9 cellular contexts compared by ENCODE assay signal in genomic region chr19:53431399-53432087, GRCh38. TPM values are rescaled to one million over a fixed set of nuclear protein-coding genes. Genes with fewer than 3 reads are reported as not detected.
DNase-seq lines count a peak whose midpoint lies in the region; ATAC-seq, FAIRE-seq and TF ChIP-seq lines count a peak whose summit lies in the region.
"Had no signal": no experiment of that assay in that cellular context is flagged by ENCODE, and none has a peak within 500 bp of the region (broad histone marks: within the 10 kb centered on the region; RNA-seq: fewer than 3 reads in every experiment).

Gene ZNF761, plus strand, starts transcription at chr19:53431984. Its CDS starts 15,285 bp downstream, at chr19:53447269.

- peaks cover 0 to 3% of the 10 kb centered on the region in 2 donors for H3K36me3 ChIP-seq in kidney (ENCODE audit: control insufficient read depth in 1 of 2, insufficient read depth in 2 of 2, low read length in 2 of 2)

- no peak for FAIRE-seq in kidney (lab: Jason Lieb, UNC)
- FAIRE-seq: endometrium had no signal

- H3K9me3 ChIP-seq in kidney (ENCODE audit: control insufficient read depth in 1 of 2, low read length in 2 of 2): no peaks in the 10 kb centered on the region

- H3K4me1 ChIP-seq in kidney (ENCODE audit: control insufficient read depth in 1 of 2, insufficient read depth in 1 of 2, low read depth in 1 of 2, low read length in 2 of 2): no peaks in the 10 kb centered on the region

- ATAC-seq in GM19023 (IDR thresholded peaks at IDR 0.05; ENCODE audit: unreplicated experiment) (peak; percentile 97), HG03196 (IDR thresholded peaks at IDR 0.05; ENCODE audit: unreplicated experiment) (peak; percentile 91)
- peak; percentile 97 to 98 for ATAC-seq in activated CD4-positive, CD25-positive, alpha-beta regulatory T cell treated with anti-CD3 and anti-CD28 coated beads, Interleukin-2, amount 50 U/mL, for 24 hours

- DNase-seq in AML-193 (lab: John Stamatoyannopoulos, UW) (peak; percentile 75 to 78), NCI-H345 (lab: John Stamatoyannopoulos, UW) (peak; percentile 94), cerebellar nuclear complex (lab: John Stamatoyannopoulos, UW) (peak; percentile 83 to 89), kidney (peak; percentile 99)
- peak; percentile 96 for DNase-seq in stimulated activated CD4-positive, alpha-beta T cell treated with anti-CD3 and anti-CD28 coated beads, Interleukin-15, amount 100 ng/mL, for 24 hours

- intact Hi-C loops in kidney (cut with DNase I): no loop called here

- H3K4me3 ChIP-seq in kidney (ENCODE audit: low read length in 2 of 2): peak within 1 kb of the TSS; percentile 83 to 91

- peak within 1 kb of the TSS; percentile 74 to 94 for H3K27ac ChIP-seq in kidney (ENCODE audit: low read depth in 2 of 2, low read length in 2 of 2)

- H3K9ac ChIP-seq in kidney (ENCODE audit: low read length in 2 of 2): peak within 1 kb of the TSS; percentile 96 to 97

- TF ChIP-seq CTCF in kidney (IDR thresholded peaks at IDR 0.05; ENCODE audit: borderline replicate concordance, extremely low read depth, insufficient read depth): no peak

RNA-seq across cellular contexts. Expression of gene ZNF761, which starts in this region (rescaled TPM):
- 10.4 TPM for total RNA-seq in kidney
- 4.9 TPM for polyA plus RNA-seq in kidney (ENCODE audit: insufficient read depth, low read depth, low replicate concordance)

Comparison
In these comparisons a context has a peak if more than half of its experiments do, and no peak if none do; other contexts are left out.
1. Peak in every context shown above with its lines: DNase-seq, ATAC-seq, H3K4me3 ChIP-seq and H3K27ac ChIP-seq.